ENCODE assay signal across 8 cellular contexts in the genomic region with DNA sequence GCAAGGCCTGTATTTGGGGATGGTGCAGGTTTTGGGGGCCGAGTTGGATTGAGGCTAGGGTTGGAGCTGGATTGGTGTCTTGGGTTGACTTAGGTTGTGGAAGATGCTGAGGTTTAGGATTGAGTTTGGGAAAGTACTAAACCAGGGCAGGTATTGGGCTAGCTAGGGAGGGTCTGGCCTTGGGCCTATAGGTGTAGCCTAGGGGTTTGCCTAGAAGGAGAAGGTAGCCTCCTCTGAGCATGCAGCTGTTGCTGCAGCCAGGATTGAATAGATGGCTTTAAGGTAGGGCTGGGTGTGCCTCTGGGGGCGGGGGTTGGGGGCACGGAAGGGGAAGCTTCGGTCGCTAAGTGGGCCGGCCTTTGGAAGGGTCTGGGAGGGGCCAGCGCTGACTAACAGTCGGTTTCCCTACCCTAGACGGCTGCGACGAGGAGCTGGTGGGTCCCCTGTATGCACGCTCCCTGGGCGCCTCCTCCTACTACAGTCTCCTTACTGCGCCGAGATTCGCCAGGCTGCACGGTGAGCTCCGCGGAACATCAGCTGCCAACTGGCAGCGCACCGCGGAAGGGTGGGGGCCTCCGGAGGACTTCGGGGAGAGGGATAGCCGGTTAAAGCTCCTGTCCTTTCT. TPM values are rescaled to one million over a fixed set of nuclear protein-coding genes. Genes with fewer than 3 reads are reported as not detected.
DNase-seq lines count a peak whose midpoint lies in the region; ATAC-seq and TF ChIP-seq lines count a peak whose summit lies in the region.

No MANE protein-coding gene starts in this region.

- H3K4me1 ChIP-seq in heart left ventricle (peaks cover 2 to 58% (median 51%) of the 10 kb centered on the region in 12 donors), rectal smooth muscle tissue (ENCODE audit: control insufficient read depth, insufficient read depth, low read length) (peaks cover 19% of the 10 kb centered on the region)

- WGBS in heart left ventricle, 4 donors, result 6 to 36% (median 13%) methylated on average over 12 to 25 of the region's 25 CpGs

- H3K4me3 ChIP-seq in GM12875 (ENCODE audit: low read depth, low read length) (peak overlapping the region; percentile 69), heart left ventricle (peak overlapping the region in 11 of 12 donors; percentile 17 to 70 (median 50)), rectal smooth muscle tissue (ENCODE audit: low read length) (peak overlapping the region; percentile 70)

- CTCF ChIA-PET in WTC11 (lab: Charles Lee), result interaction anchor here (0.6 to 2.5 kb wide), 26 partner anchors 9 to 883 kb away, joined by 3 to 51 read pairs (median 5); a partner anchor contains a TSS

- peak overlapping the region in 5 of 12 donors; percentile 33 to 75 (median 70) for H3K27ac ChIP-seq in heart left ventricle
- peak overlapping the region; percentile 77 for H3K27ac ChIP-seq in rectal smooth muscle tissue (ENCODE audit: low read depth, low read length)

- no peak overlapping the region for H3K27ac Mint-ChIP-seq in WTC11

- POLR2A ChIA-PET in WTC11 (lab: Charles Lee), result interaction anchor here (0.5 to 1.8 kb wide), 11 partner anchors 9 to 1002 kb away, joined by 3 to 7 read pairs (median 3); no protein-coding TSS in a partner anchor

- no peak overlapping the region for H3K9ac ChIP-seq in rectal smooth muscle tissue (ENCODE audit: low read length)

- H3K36me3 ChIP-seq in heart left ventricle, result peaks cover 0 to 35% (median 11%) of the 10 kb centered on the region in 9 donors
- H3K36me3 ChIP-seq in rectal smooth muscle tissue (ENCODE audit: control insufficient read depth, insufficient read depth, low read length), result no peaks in the 10 kb centered on the region

- H3K4me3 Mint-ChIP-seq in WTC11, result peak overlapping the region; percentile 80

- no peak for TF ChIP-seq POLR2A in heart left ventricle (IDR thresholded peaks at IDR 0.05)

- no peaks in the 10 kb centered on the region for H3K9me3 Mint-ChIP-seq in WTC11

- H3K27me3 Mint-ChIP-seq in WTC11 (ENCODE audit: low read depth), result peaks cover 22% of the 10 kb centered on the region

- peaks cover 0 to 14% (median 0%) of the 10 kb centered on the region in 9 donors for H3K27me3 ChIP-seq in heart left ventricle
- no peaks in the 10 kb centered on the region for H3K27me3 ChIP-seq in rectal smooth muscle tissue (ENCODE audit: control insufficient read depth, insufficient read depth, low read length)

- intact Hi-C loops in heart left ventricle (cut with DNase I), result loop anchor here in 3 of 10 donors (5.0 to 10.0 kb wide), 2 partner anchors 76 to 99 kb away; a partner anchor contains a TSS

- H3K36me3 Mint-ChIP-seq in WTC11, result peaks cover 14% of the 10 kb centered on the region; the same call in 1 of the 2 replicates

- TF ChIP-seq CTCF in GM12875 (IDR thresholded peaks at IDR 0.05; ENCODE audit: borderline replicate concordance, insufficient read depth, low read depth, low read length), result no peak
- TF ChIP-seq CTCF in WTC11 (IDR thresholded peaks at IDR 0.05), result no peak
- TF ChIP-seq CTCF in heart left ventricle (IDR thresholded peaks at IDR 0.05), result no peak

- no peaks in the 10 kb centered on the region for H3K9me3 ChIP-seq in heart left ventricle

- peak; percentile 10 for ATAC-seq in WTC11
- ATAC-seq in heart left ventricle, result peak; percentile 4 to 19 (median 14)
- ATAC-seq in GM18867 (IDR thresholded peaks at IDR 0.05; ENCODE audit: unreplicated experiment), result no peak

- DNase-seq in WTC11 (ENCODE audit: low spot score), result peak; percentile 66
- DNase-seq in heart left ventricle, result peak; percentile 35 to 76 (median 57)
- no peak for DNase-seq in kidney glomerular epithelial cell (lab: John Stamatoyannopoulos, UW)
- DNase-seq in T1000 (lab: John Stamatoyannopoulos, UW), result no peak
- no peak for DNase-seq in NCI-H524 treated with DMSO at 0.1 percent for 48 hours (lab: John Stamatoyannopoulos, UW)

- H3K4me1 Mint-ChIP-seq in WTC11, result peaks cover 44% of the 10 kb centered on the region

TF ChIP-seq in WTC11, 78 proteins besides CTCF, POLR2A, EP300 and RAD21:
- TF ChIP-seq SMAD4 (CRISPR knock-in tag; IDR thresholded peaks at IDR 0.05) (no peak), SP1 (CRISPR knock-in tag; conservative IDR thresholded peaks at IDR 0.05) (no peak), RELA (CRISPR knock-in tag; IDR thresholded peaks at IDR 0.05; ENCODE audit: borderline replicate concordance) (no peak), HMGA2 (CRISPR knock-in tag; IDR thresholded peaks at IDR 0.05) (no peak), ZNF396 (CRISPR knock-in tag; IDR thresholded peaks at IDR 0.05; ENCODE audit: borderline replicate concordance) (no peak), NR1H2 (CRISPR knock-in tag; IDR thresholded peaks at IDR 0.05) (no peak), ZNF317 (CRISPR knock-in tag; IDR thresholded peaks at IDR 0.05; ENCODE audit: borderline replicate concordance, low read depth) (no peak), ZNF138 (CRISPR knock-in tag; conservative IDR thresholded peaks at IDR 0.05) (no peak), PRRX2 (CRISPR knock-in tag; IDR thresholded peaks at IDR 0.05) (no peak), ZNF423 (CRISPR knock-in tag; IDR thresholded peaks at IDR 0.05) (no peak)
- TF ChIP-seq, protein P1, sequence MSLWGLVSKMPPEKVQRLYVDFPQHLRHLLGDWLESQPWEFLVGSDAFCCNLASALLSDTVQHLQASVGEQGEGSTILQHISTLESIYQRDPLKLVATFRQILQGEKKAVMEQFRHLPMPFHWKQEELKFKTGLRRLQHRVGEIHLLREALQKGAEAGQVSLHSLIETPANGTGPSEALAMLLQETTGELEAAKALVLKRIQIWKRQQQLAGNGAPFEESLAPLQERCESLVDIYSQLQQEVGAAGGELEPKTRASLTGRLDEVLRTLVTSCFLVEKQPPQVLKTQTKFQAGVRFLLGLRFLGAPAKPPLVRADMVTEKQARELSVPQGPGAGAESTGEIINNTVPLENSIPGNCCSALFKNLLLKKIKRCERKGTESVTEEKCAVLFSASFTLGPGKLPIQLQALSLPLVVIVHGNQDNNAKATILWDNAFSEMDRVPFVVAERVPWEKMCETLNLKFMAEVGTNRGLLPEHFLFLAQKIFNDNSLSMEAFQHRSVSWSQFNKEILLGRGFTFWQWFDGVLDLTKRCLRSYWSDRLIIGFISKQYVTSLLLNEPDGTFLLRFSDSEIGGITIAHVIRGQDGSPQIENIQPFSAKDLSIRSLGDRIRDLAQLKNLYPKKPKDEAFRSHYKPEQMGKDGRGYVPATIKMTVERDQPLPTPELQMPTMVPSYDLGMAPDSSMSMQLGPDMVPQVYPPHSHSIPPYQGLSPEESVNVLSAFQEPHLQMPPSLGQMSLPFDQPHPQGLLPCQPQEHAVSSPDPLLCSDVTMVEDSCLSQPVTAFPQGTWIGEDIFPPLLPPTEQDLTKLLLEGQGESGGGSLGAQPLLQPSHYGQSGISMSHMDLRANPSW (CRISPR knock-in tag; conservative IDR thresholded peaks at IDR 0.05; ENCODE audit: low read depth), result no peak
- TF ChIP-seq, protein P2, sequence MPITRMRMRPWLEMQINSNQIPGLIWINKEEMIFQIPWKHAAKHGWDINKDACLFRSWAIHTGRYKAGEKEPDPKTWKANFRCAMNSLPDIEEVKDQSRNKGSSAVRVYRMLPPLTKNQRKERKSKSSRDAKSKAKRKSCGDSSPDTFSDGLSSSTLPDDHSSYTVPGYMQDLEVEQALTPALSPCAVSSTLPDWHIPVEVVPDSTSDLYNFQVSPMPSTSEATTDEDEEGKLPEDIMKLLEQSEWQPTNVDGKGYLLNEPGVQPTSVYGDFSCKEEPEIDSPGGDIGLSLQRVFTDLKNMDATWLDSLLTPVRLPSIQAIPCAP (CRISPR knock-in tag; IDR thresholded peaks at IDR 0.05), result no peak

RNA-seq across cellular contexts. Expression of a gene that starts 1.2 kb away (rescaled TPM):
- total RNA-seq in WTC11 (2021), result 12.1 to 12.7 TPM (median 12.7 TPM) in 3 replicates
- total RNA-seq in heart left ventricle, result 10 to 100 TPM in 1 of 9 donors, 1 to 10 TPM in 8; 1.3 to 17.9 (median 3.1) TPM
- polyA plus RNA-seq in heart left ventricle, result 1 to 10 TPM; 2.2 to 4.3 TPM

RNA-seq across cellular contexts. Expression of a gene that starts 1.9 kb away (rescaled TPM):
- 3.7 to 4.4 TPM (median 4.2 TPM) in 3 replicates for total RNA-seq in WTC11 (2021)
- 1 to 10 TPM; 1.2 to 3.1 (median 2.1) TPM for total RNA-seq in heart left ventricle
- polyA plus RNA-seq in heart left ventricle, result 1 to 10 TPM; 1.1 to 2.1 TPM

RNA-seq across cellular contexts. Expression of a gene that starts 6.7 kb away (rescaled TPM):
- 33.0 to 40.2 TPM (median 35.6 TPM) in 3 replicates for total RNA-seq in WTC11 (2021)
- total RNA-seq in heart left ventricle, result 10 to 100 TPM; 17.8 to 25.9 (median 23.6) TPM
- polyA plus RNA-seq in heart left ventricle, result 10 to 100 TPM; 19.5 to 19.9 TPM

RNA-seq across cellular contexts. Expression of a gene that starts 24.4 kb away (rescaled TPM):
- total RNA-seq in WTC11 (2021) (22.1 to 26.7 TPM (median 22.2 TPM) in 3 replicates), heart left ventricle (10 to 100 TPM; 11.0 to 28.2 (median 16.7) TPM)
- 10 to 100 TPM in 1 of 2 donors, 1 to 10 TPM in 1; 8.6 to 15.3 TPM for polyA plus RNA-seq in heart left ventricle

Comparison
In these comparisons a context has a peak if more than half of its experiments do, and no peak if none do; other contexts are left out.
1. DNase-seq: peak in WTC11 (single experiment) and heart left ventricle (5 of 5); none in kidney glomerular epithelial cell (single experiment), T1000 (single experiment) and NCI-H524 treated with DMSO at 0.1 percent for 48 hours (single experiment).
2. Peak in every context shown above with its lines, with median percentiles within 50 percentile points of each other: H3K4me3 ChIP-seq.